ENCODE assay signal across 7 cellular contexts in genomic region chrX:92843931-92844330, GRCh38.
DNase-seq lines count a peak whose midpoint lies in the region; ATAC-seq, FAIRE-seq and TF ChIP-seq lines count a peak whose summit lies in the region.
"Not testable (repeated sequence)": the region's sequence is repeated elsewhere in the genome, so short reads cannot be mapped to it uniquely, and the experiment has no call there.

No MANE protein-coding gene starts in this region.

- not testable (repeated sequence) for H3K4me2 ChIP-seq in PC-3 (ENCODE audit: low read length)

- WGBS in pancreas, 2 donors = 59 to 96% methylated on average over 1 to 2 of the region's 2 CpGs

- DNase-seq in A673 (ENCODE audit: low spot score) (peak; percentile 7), HT1080 (ENCODE audit: low read depth) (peak; percentile 45), PC-3 (peak; percentile 33), bronchial epithelial cell (ENCODE audit: low read depth) (peak; percentile 0)
- not testable (repeated sequence) for DNase-seq in RWPE2 (ENCODE audit: low spot score); frontal cortex (ENCODE audit: low spot score in 2 of 2); pancreas

- intact Hi-C loops in A673 (cut with micrococcal nuclease; ENCODE audit: unreplicated experiment); PC-3 (cut with micrococcal nuclease); pancreas (cut with DNase I): not testable (repeated sequence)

- CTCF ChIA-PET in A673 (lab: Charles Lee); PC-3 (lab: Charles Lee): not testable (repeated sequence)

- not testable (repeated sequence) for H3F3A ChIP-seq in PC-3 (ENCODE audit: low read length, unreplicated experiment)

- H3K9me2 ChIP-seq in PC-3 (replicated peaks; ENCODE audit: low read length) = not testable (repeated sequence)

- peak; percentile 58 for ATAC-seq in PC-3
- ATAC-seq in RWPE2 (ENCODE audit: low read depth) = 0 out of 3 replicates have a peak, but pooled peaks have one; percentile 48
- ATAC-seq in pancreas = not testable (repeated sequence)

- not testable (repeated sequence) for H3K4me1 ChIP-seq in A673 (ENCODE audit: insufficient read depth, low read length, poor library complexity, severe bottlenecking); PC-3 (ENCODE audit: insufficient read depth, low read length); RWPE2 (ENCODE audit: insufficient read depth, poor library complexity, severe bottlenecking); pancreas

- H3K27ac ChIP-seq in A673 (ENCODE audit: low read depth, low read length, poor library complexity, severe bottlenecking); PC-3 (ENCODE audit: low read length); RWPE2 (ENCODE audit: poor library complexity, severe bottlenecking); pancreas: not testable (repeated sequence)

- H3K79me2 ChIP-seq in PC-3 (ENCODE audit: low read length) = not testable (repeated sequence)

- not testable (repeated sequence) for H3K9ac ChIP-seq in PC-3 (ENCODE audit: low read length)

- not testable (repeated sequence) for H3K36me3 ChIP-seq in A673 (ENCODE audit: insufficient read depth, low read length, poor library complexity, severe bottlenecking); PC-3 (ENCODE audit: low read depth, low read length); RWPE2 (ENCODE audit: low read depth); bronchial epithelial cell (ENCODE audit: control insufficient read depth, insufficient read depth, low read length); pancreas

- not testable (repeated sequence) for TF ChIP-seq CTCF in A673 (conservative IDR thresholded peaks at IDR 0.05; ENCODE audit: low read depth, low read length); PC-3 (conservative IDR thresholded peaks at IDR 0.05; ENCODE audit: low read depth, low read length); RWPE2 (IDR thresholded peaks at IDR 0.05; ENCODE audit: poor library complexity, severe bottlenecking); bronchial epithelial cell (IDR thresholded peaks at IDR 0.05; ENCODE audit: insufficient read depth, low read length, severe bottlenecking); pancreas (IDR thresholded peaks at IDR 0.05)

- H2AFZ ChIP-seq in PC-3 (ENCODE audit: low read length) = not testable (repeated sequence)

- POLR2A ChIA-PET in A673 (lab: Charles Lee; ENCODE audit: low non-redundant PET); PC-3 (lab: Charles Lee; ENCODE audit: unreplicated experiment): not testable (repeated sequence)

- not testable (repeated sequence) for BruUV-seq in A673 (replicated peaks; lab: Mats Ljungman, UMichigan); PC-3 (replicated peaks; lab: Mats Ljungman, UMichigan)

- not testable (repeated sequence) for H3K9me3 ChIP-seq in A673 (ENCODE audit: low read depth, low read length, poor library complexity, severe bottlenecking); PC-3 (ENCODE audit: low read length); RWPE2 (ENCODE audit: severe bottlenecking); pancreas

- not testable (repeated sequence) for H4K20me1 ChIP-seq in PC-3 (ENCODE audit: low read length)

- H3K4me3 ChIP-seq in A673 (ENCODE audit: low read depth, low read length, poor library complexity, severe bottlenecking); PC-3 (ENCODE audit: low read length); RWPE2 (ENCODE audit: severe bottlenecking); bronchial epithelial cell (ENCODE audit: low read depth, low read length); pancreas: not testable (repeated sequence)

- not testable (repeated sequence) for FAIRE-seq in bronchial epithelial cell (lab: Jason Lieb, UNC)
- FAIRE-seq in frontal cortex (lab: Jason Lieb, UNC) (peak; percentile 55), pancreas (lab: Jason Lieb, UNC) (peak; percentile 90)

- not testable (repeated sequence) for H3K27me3 ChIP-seq in A673 (replicated peaks; ENCODE audit: insufficient read depth, low read depth, low read length, poor library complexity); PC-3 (ENCODE audit: low read length); RWPE2 (ENCODE audit: insufficient read depth, poor library complexity, severe bottlenecking); bronchial epithelial cell (ENCODE audit: control insufficient read depth, insufficient read depth, low read length); pancreas
